In genomic region chr18:3748081-3748480, GRCh38 we compare ENCODE assay signal across 14 cellular contexts.
"Had no signal": no experiment of that assay in that cellular context is flagged by ENCODE, and none has a peak within 500 bp of the region (broad histone marks: within the 10 kb centered on the region; RNA-seq: fewer than 3 reads in every experiment).

No MANE protein-coding gene starts in this region.

- H3K4me1 ChIP-seq: breast epithelium, gastroesophageal sphincter, psoas muscle, spleen had no signal

- H3K27ac ChIP-seq: breast epithelium, gastroesophageal sphincter, psoas muscle had no signal

- H3K4me3 Mint-ChIP-seq: activated CD4-positive, alpha-beta memory T cell treated with anti-CD3 and anti-CD28 coated beads for 36 hours; activated naive CD8-positive, alpha-beta T cell; activated T-cell treated with anti-CD3 and anti-CD28 coated beads, Interleukin-2, amount 50 U/mL, for 4 hours; nephron progenitor cell; stimulated activated naive B cell treated with anti-CD40 and anti-IgM and Interleukin-4, amounts not matched to agents 10 μg/mL and 1 μg/mL and 100 μg/mL, for 72 hours; type B pancreatic cell had no signal

- H3K27ac Mint-ChIP-seq: activated CD4-positive, alpha-beta memory T cell treated with anti-CD3 and anti-CD28 coated beads for 36 hours; activated naive CD8-positive, alpha-beta T cell; nephron progenitor cell; stimulated activated naive B cell treated with anti-CD40 and anti-IgM and Interleukin-4, amounts not matched to agents 10 μg/mL and 1 μg/mL and 100 μg/mL, for 72 hours; type B pancreatic cell had no signal

- H3K36me3 ChIP-seq: breast epithelium, gastroesophageal sphincter, spleen had no signal

- H3K27me3 ChIP-seq: breast epithelium, gastroesophageal sphincter, spleen had no signal

- H3K4me1 Mint-ChIP-seq: nephron progenitor cell had no signal

- H3K36me3 Mint-ChIP-seq: activated CD4-positive, alpha-beta memory T cell treated with anti-CD3 and anti-CD28 coated beads for 36 hours; activated naive CD8-positive, alpha-beta T cell; stimulated activated naive B cell treated with anti-CD40 and anti-IgM and Interleukin-4, amounts not matched to agents 10 μg/mL and 1 μg/mL and 100 μg/mL, for 72 hours; type B pancreatic cell had no signal

- H3K27me3 Mint-ChIP-seq: type B pancreatic cell had no signal

- H3K9me3 Mint-ChIP-seq: activated CD4-positive, alpha-beta memory T cell treated with anti-CD3 and anti-CD28 coated beads for 36 hours; activated T-cell treated with anti-CD3 and anti-CD28 coated beads, Interleukin-2, amount 50 U/mL, for 4 hours; nephron progenitor cell had no signal

- H3K4me3 ChIP-seq: breast epithelium, gastroesophageal sphincter, psoas muscle, spleen had no signal

- ATAC-seq: activated T-cell treated with anti-CD3 and anti-CD28 coated beads, Interleukin-2, amount 50 U/mL, for 4 hours; psoas muscle; stimulated activated naive B cell treated with anti-CD40 and anti-IgM and Interleukin-4, amounts not matched to agents 10 μg/mL and 1 μg/mL and 100 μg/mL, for 72 hours had no signal

- H3K9me3 ChIP-seq: breast epithelium, gastroesophageal sphincter, psoas muscle, spleen had no signal

- DNase-seq: activated CD4-positive, alpha-beta memory T cell treated with anti-CD3 and anti-CD28 coated beads for 36 hours; activated CD4-positive, CD25-positive, alpha-beta regulatory T cell treated with anti-CD3 and anti-CD28 coated beads, Interleukin-2, amount 50 U/mL, for 72 hours; activated gamma-delta T cell; activated T-cell treated with anti-CD3 and anti-CD28 coated beads, Interleukin-2, amount 50 U/mL, for 4 hours; left ventricle myocardium superior; nephron progenitor cell; psoas muscle; spleen; stimulated activated CD4-positive, alpha-beta T cell treated with anti-CD3 and anti-CD28 coated beads, Interleukin-1b, Interleukin-23, amount 100 ng/mL, for 48 hours; stimulated activated naive B cell treated with anti-CD40 and anti-IgM and Interleukin-4, amounts not matched to agents 10 μg/mL and 1 μg/mL and 100 μg/mL, for 72 hours had no signal
